ENCODE assay signal across 24 cellular contexts in genomic region chr3:132341746-132342145, GRCh38. TPM values are rescaled to one million over a fixed set of nuclear protein-coding genes. Genes with fewer than 3 reads are reported as not detected.
DNase-seq lines count a peak whose midpoint lies in the region; ATAC-seq, FAIRE-seq and TF ChIP-seq lines count a peak whose summit lies in the region.
"Had no signal": no experiment of that assay in that cellular context is flagged by ENCODE, and none has a peak within 500 bp of the region (broad histone marks: within the 10 kb centered on the region; RNA-seq: fewer than 3 reads in every experiment).

No MANE protein-coding gene starts in this region.

- H4K20me1 ChIP-seq in K562 (replicated peaks; ENCODE audit: control insufficient read depth, insufficient read depth, low read length), result no peaks in the 10 kb centered on the region
- no peaks in the 10 kb centered on the region for H4K20me1 ChIP-seq in keratinocyte (ENCODE audit: control insufficient read depth, extremely low read depth, insufficient read depth, low read length)

- H3K79me2 ChIP-seq in K562 (ENCODE audit: control insufficient read depth, insufficient read depth, low read length), result no peaks in the 10 kb centered on the region
- H3K79me2 ChIP-seq in keratinocyte (ENCODE audit: control insufficient read depth, insufficient read depth, low read length), result no peaks in the 10 kb centered on the region

- H3K27me3 ChIP-seq in K562 (ENCODE audit: control insufficient read depth in 2 of 2, insufficient read depth in 2 of 2, low read length in 2 of 2), result no peaks in the 10 kb centered on the region; a peak in 1 of 5 replicates
- no peaks in the 10 kb centered on the region for H3K27me3 ChIP-seq in keratinocyte (ENCODE audit: control insufficient read depth, extremely low read depth, insufficient read depth, low read length)
- H3K27me3 ChIP-seq in prostate gland (replicated peaks; ENCODE audit: insufficient read depth), result no peaks in the 10 kb centered on the region
- H3K27me3 ChIP-seq: BE2C; BLaER1 treated with 17β-estradiol and CSF1 and Interleukin-3, amounts not matched to agents 10 nM and 100 nM had no signal

- POLR2A ChIA-PET in K562 (lab: Yijun Ruan, JAX), result no interaction called here

- H3K4me1 ChIP-seq in K562 (replicated peaks in 1 of 2; ENCODE audit: control insufficient read depth in 2 of 2, insufficient read depth in 2 of 2, low read length in 2 of 2) (no peaks in the 10 kb centered on the region), keratinocyte (ENCODE audit: control insufficient read depth, extremely low read depth, insufficient read depth, low read length) (peaks cover 11% of the 10 kb centered on the region), prostate gland (replicated peaks) (no peaks in the 10 kb centered on the region)
- H3K4me1 ChIP-seq: BE2C had no signal

- no peaks in the 10 kb centered on the region for H3K9me3 Mint-ChIP-seq in natural killer cell
- H3K9me3 Mint-ChIP-seq: CD14-positive monocyte; CD4-positive, alpha-beta T cell; CD8-positive, alpha-beta memory T cell; GM23338; HFFc6 had no signal

- H3K36me3 Mint-ChIP-seq in natural killer cell, result no peaks in the 10 kb centered on the region
- H3K36me3 Mint-ChIP-seq: CD8-positive, alpha-beta memory T cell had no signal

- ATAC-seq in K562, result no peak
- no peak for ATAC-seq in natural killer cell

- H3K9me3 ChIP-seq in K562 (replicated peaks; ENCODE audit: control insufficient read depth, insufficient read depth, low read depth, low read length) (no peaks in the 10 kb centered on the region), keratinocyte (ENCODE audit: control insufficient read depth, low read depth, low read length) (no peaks in the 10 kb centered on the region), prostate gland (no peaks in the 10 kb centered on the region)
- H3K9me3 ChIP-seq: BE2C; BLaER1 treated with 17β-estradiol and CSF1 and Interleukin-3, amounts not matched to agents 10 nM and 100 nM; HAP-1 had no signal

- no peaks in the 10 kb centered on the region for H3K36me3 ChIP-seq in K562 (ENCODE audit: control insufficient read depth, insufficient read depth, low read length)
- H3K36me3 ChIP-seq in keratinocyte (ENCODE audit: control insufficient read depth in 2 of 2, extremely low read depth in 1 of 2, insufficient read depth in 2 of 2, low read length in 2 of 2), result no peaks in the 10 kb centered on the region
- peaks cover 0 to 5% of the 10 kb centered on the region in 2 donors for H3K36me3 ChIP-seq in prostate gland
- H3K36me3 ChIP-seq: BE2C, HAP-1 had no signal

- FAIRE-seq in K562 (lab: Jason Lieb, UNC) (no peak), keratinocyte (lab: Jason Lieb, UNC) (no peak)
- FAIRE-seq: GM12891, GM18507, H54 had no signal

- H2AFZ ChIP-seq in K562 (ENCODE audit: low read depth, low read length) (no peak overlapping the region), keratinocyte (ENCODE audit: control insufficient read depth, low read length) (peak overlapping the region; percentile 32)
- H2AFZ ChIP-seq: GM23338 had no signal

- H3K4me3 ChIP-seq in LNCaP clone FGC (ENCODE audit: low read depth, low read length) (no peak overlapping the region), K562 (no peak overlapping the region), keratinocyte (ENCODE audit: control insufficient read depth in 2 of 3, extremely low read depth in 1 of 3, insufficient read depth in 2 of 3, low read depth in 1 of 3, low read length in 3 of 3) (no peak overlapping the region), prostate gland (no peak overlapping the region)
- H3K4me3 ChIP-seq: BLaER1 treated with 17β-estradiol and CSF1 and Interleukin-3, amounts not matched to agents 10 nM and 100 nM; GM23338; HAP-1 had no signal

- no peak for TF ChIP-seq EP300 in K562 (IDR thresholded peaks at IDR 0.05; ENCODE audit: low read length)

- no peak for TF ChIP-seq RAD21 in K562 (CRISPR knock-in tag; conservative IDR thresholded peaks at IDR 0.05 in 1 of 2, IDR thresholded peaks at IDR 0.05 in 1 of 2)

- WGBS in K562 (ENCODE audit: insufficient coverage, low coverage, missing lambda C conversion rate), result 0% methylated on average over 2 of the region's 2 CpGs
- WGBS in prostate gland, result 83% methylated on average over 2 of the region's 2 CpGs

- TF ChIP-seq POLR2A in K562 (conservative IDR thresholded peaks at IDR 0.05) (no peak), prostate gland (IDR thresholded peaks at IDR 0.05) (no peak)

- DNase-seq in LNCaP clone FGC (ENCODE audit: low read depth), result peak; percentile 4
- DNase-seq in K562 (ENCODE audit: extremely low read depth in 1 of 4, low spot score in 3 of 4), result no peak
- DNase-seq in keratinocyte (ENCODE audit: low read depth, low spot score), result no peak
- DNase-seq in prostate gland (ENCODE audit: low spot score), result no peak
- no peak for DNase-seq in AML-193 (lab: John Stamatoyannopoulos, UW)
- no peak for DNase-seq in RPMI8226
- no peak for DNase-seq in natural killer cell
- DNase-seq: BE2C; CD4-positive, alpha-beta T cell; CD8-positive, alpha-beta memory T cell; COR-L47; DMS53; DMS79 treated with DMSO at 0.1 percent for 48 hours; GF-D8; HFFc6 had no signal

- no peak overlapping the region for H3K27ac Mint-ChIP-seq in natural killer cell
- H3K27ac Mint-ChIP-seq: CD4-positive, alpha-beta T cell; CD8-positive, alpha-beta memory T cell; GM23338; HFFc6 had no signal

- TF ChIP-seq CTCF in LNCaP clone FGC (IDR thresholded peaks at IDR 0.05; ENCODE audit: control insufficient read depth, extremely low read depth, insufficient read depth), result no peak
- TF ChIP-seq CTCF in K562 (IDR thresholded peaks at IDR 0.05 in 2 of 3, conservative IDR thresholded peaks at IDR 0.05 in 1 of 3; ENCODE audit: insufficient read depth in 2 of 3, low read depth in 1 of 3, low read length in 3 of 3), result no peak
- no peak for TF ChIP-seq CTCF in keratinocyte (optimal IDR thresholded peaks at IDR 0.05 in 1 of 3, IDR thresholded peaks at IDR 0.05 in 1 of 3, conservative IDR thresholded peaks at IDR 0.05 in 1 of 3; ENCODE audit: extremely low read depth in 1 of 3, insufficient read depth in 2 of 3, low read length in 3 of 3)
- no peak for TF ChIP-seq CTCF in prostate gland (IDR thresholded peaks at IDR 0.05)
- TF ChIP-seq CTCF in natural killer cell (IDR thresholded peaks at IDR 0.05), result no peak

- H3K27me3 Mint-ChIP-seq in natural killer cell (ENCODE audit: low read depth in 2 of 2), result peaks cover 0 to 10% of the 10 kb centered on the region in 2 donors

- in situ Hi-C loops in K562 (cut with MboI), result no loop called here

- intact Hi-C loops in K562 (cut with micrococcal nuclease) (no loop called here), prostate gland (cut with DNase I) (loop anchor here (2.0 to 10.0 kb wide), 2 partner anchors 89 to 307 kb away; partner anchors contain the start of gene CPNE4), natural killer cell (cut with micrococcal nuclease) (loop anchor here (2.0 kb wide), 1 partner anchor 89 kb away; no protein-coding TSS in a partner anchor)

- BruUV-seq in K562 (replicated peaks; lab: Mats Ljungman, UMichigan), result no TSS peak

- H3K9me1 ChIP-seq in K562 (ENCODE audit: control insufficient read depth, insufficient read depth, low read length) (no peaks in the 10 kb centered on the region), keratinocyte (ENCODE audit: control insufficient read depth, extremely low read depth, insufficient read depth, low read length) (no peaks in the 10 kb centered on the region)

- H3K27ac ChIP-seq in K562 (ENCODE audit: extremely low read depth, low read depth, low read length) (no peak overlapping the region), keratinocyte (ENCODE audit: control insufficient read depth, insufficient read depth, low read length) (no peak overlapping the region), prostate gland (peak overlapping the region; percentile 56 to 74)
- H3K27ac ChIP-seq: BLaER1 treated with 17β-estradiol and CSF1 and Interleukin-3, amounts not matched to agents 10 nM and 100 nM had no signal

- peaks cover 0 to 5% of the 10 kb centered on the region in 2 donors for H3K4me1 Mint-ChIP-seq in natural killer cell

- H3K9ac ChIP-seq in K562 (ENCODE audit: insufficient read depth in 1 of 2, low read depth in 2 of 2, low read length in 2 of 2), result no peak overlapping the region
- H3K9ac ChIP-seq in keratinocyte (ENCODE audit: control insufficient read depth, extremely low read depth, insufficient read depth, low read length), result no peak overlapping the region

- CTCF ChIA-PET in K562 (lab: Yijun Ruan, JAX; ENCODE audit: low intra/inter-chr PET ratio), result interaction anchor here (0.8 to 2.4 kb wide), 2 partner anchors 11 to 85 kb away, joined by 3 to 13 read pairs; no protein-coding TSS in a partner anchor

- H3K4me3 Mint-ChIP-seq in natural killer cell, result no peak overlapping the region
- H3K4me3 Mint-ChIP-seq: CD14-positive monocyte; CD4-positive, alpha-beta T cell; GM23338; HFFc6 had no signal

- dilution Hi-C loops in keratinocyte (cut with MboI; ENCODE audit: extremely low pct_ligation_motif_present, low sequenced_read_pairs), result no loop called here

- H3K4me2 ChIP-seq in K562 (ENCODE audit: insufficient read depth, low read length) (no peak overlapping the region), keratinocyte (ENCODE audit: control insufficient read depth, extremely low read depth, insufficient read depth, low read depth, low read length) (peak overlapping the region; percentile 16)
- H3K4me2 ChIP-seq: GM23338 had no signal

RNA-seq across cellular contexts. Expression of gene ACP3, which starts 24.5 kb away (rescaled TPM):
- not detected in 2 replicates for total RNA-seq in K562 (2011; cell fraction: chromatin; rRNA removed; ENCODE audit: low replicate concordance)
- total RNA-seq in K562 (2011; cell fraction: nucleolus; rRNA removed), result not detected in 2 replicates
- total RNA-seq in K562 (2011; cell fraction: nucleoplasm; rRNA removed), result not detected in 2 replicates
- total RNA-seq in K562 (2014; rRNA removed), result 1.1 TPM in 1 of 2 replicates, not detected in the other
- 0.25 and 0.41 TPM in 2 replicates for total RNA-seq in K562 (2014; rRNA removed; fragmentation: Illumina TruSeq; extraction: Trizol)
- total RNA-seq in K562 (2015; rRNA removed; fragmentation: Illumina TruSeq; extraction: Trizol), result 0.33 and 0.49 TPM in 2 replicates
- 0.18 TPM in 2 replicates for total RNA-seq in K562 (2021)
- 0.08 and 0.22 TPM in 2 replicates for polyA plus RNA-seq in K562 (2011; rRNA removed)
- 0.22 and 0.35 TPM in 2 replicates for polyA plus RNA-seq in K562 (2011; cell fraction: cytosol; rRNA removed)
- polyA plus RNA-seq in K562 (2011; cell fraction: nucleus; rRNA removed), result 0.10 and 0.26 TPM in 2 replicates
- 0.36 and 0.44 TPM in 2 replicates for polyA plus RNA-seq in K562 (2012)
- polyA plus RNA-seq in K562 (2014; fragmentation: Illumina TruSeq; extraction: Trizol), result 0.08 and 0.21 TPM in 2 replicates
- polyA plus RNA-seq in K562 (2014; fragmentation: Nextera tagmentation; extraction: Ambion mirVana), result under 1 TPM; 0.20 to 0.25 TPM
- 0.19 and 0.43 TPM in 2 replicates for polyA plus RNA-seq in K562 (2014; rRNA removed)
- polyA minus RNA-seq in K562 (2011; rRNA and poly(A)+ RNA removed), result 0.07 and 0.45 TPM in 2 replicates
- polyA minus RNA-seq in K562 (2011; cell fraction: cytosol; rRNA and poly(A)+ RNA removed), result not detected in 2 replicates
- not detected in 2 replicates for polyA minus RNA-seq in K562 (2011; cell fraction: nucleus; rRNA and poly(A)+ RNA removed)
- 0.51 to 1.3 TPM (median 1.0 TPM) in 3 replicates for polyA plus RNA-seq in keratinocyte
- polyA plus RNA-seq in keratinocyte (2011; ENCODE audit: low read depth), result 1.2 TPM
- 0.15 TPM in 1 of 2 replicates, not detected in the other for polyA plus RNA-seq in keratinocyte (2011; cell fraction: cytosol; rRNA removed)
- polyA plus RNA-seq in keratinocyte (2011; cell fraction: nucleus; rRNA removed), result 0.59 and 1.3 TPM in 2 replicates
- polyA plus RNA-seq in keratinocyte (2012; ENCODE audit: low replicate concordance), result 0.24 and 0.78 TPM in 2 replicates
- 0.96 to 3.3 TPM (median 1.5 TPM) in 3 replicates for polyA minus RNA-seq in keratinocyte
- not detected for polyA minus RNA-seq in keratinocyte (2011; cell fraction: cytosol; rRNA and poly(A)+ RNA removed)
- 0.32 and 1.2 TPM in 2 replicates for polyA minus RNA-seq in keratinocyte (2011; cell fraction: nucleus; rRNA and poly(A)+ RNA removed)
- over 10,000 TPM in 1 of 2 donors, 1,000 to 10,000 TPM in 1; 1,778 to 14,359 TPM for total RNA-seq in prostate gland
- 1 to 10 TPM in 2 of 3 donors, under 1 TPM in 1; 0.75 to 2.1 (median 1.7) TPM for total RNA-seq in natural killer cell
- total RNA-seq: A172; CD4-positive, alpha-beta T cell; CD8-positive, alpha-beta memory T cell; G401; HFFc6 had no signal
- polyA plus RNA-seq: CD8-positive, alpha-beta memory T cell had no signal

Comparison
In these comparisons a context has a peak if more than half of its experiments do, and no peak if none do; other contexts are left out.
1. H3K27ac ChIP-seq: peak in prostate gland (2 of 2); none in K562 (single experiment) and keratinocyte (single experiment).
2. RNA of gene ACP3, which starts 24.5 kb away (total RNA-seq): 1,778 to 14,359 TPM in prostate gland; 0.75 to 2.1 TPM in natural killer cell and 0.18 to 1.1 TPM in K562; every median in the first group is over 100 times any median in the second.